8 cellular contexts compared by ENCODE assay signal in genomic region chr13:48975926-48976676, GRCh38.
DNase-seq lines count a peak whose midpoint lies in the region; ATAC-seq, FAIRE-seq and TF ChIP-seq lines count a peak whose summit lies in the region.

No MANE protein-coding gene starts in this region.

- H3K4me2 ChIP-seq in OCI-LY1 (ENCODE audit: low read length) = peak overlapping the region; percentile 92

- no peaks in the 10 kb centered on the region for H3K9me2 ChIP-seq in OCI-LY1 (ENCODE audit: low read depth, low read length)

- H3K4me3 ChIP-seq in OCI-LY1 (ENCODE audit: low read depth, low read length, poor library complexity, severe bottlenecking) (peak overlapping the region; percentile 73), epithelial cell of esophagus (ENCODE audit: low read length) (peak overlapping the region; percentile 68), mucosa of rectum (ENCODE audit: low read length in 2 of 2) (peak overlapping the region; percentile 83 to 91)

- H3F3A ChIP-seq in OCI-LY1 (ENCODE audit: insufficient read depth, low read length) = 0 out of 2 replicates have a peak, but pooled peaks cover 2% of the 10 kb centered on the region

- H3K79me2 ChIP-seq in OCI-LY1 (ENCODE audit: insufficient read depth, low read length) = no peaks in the 10 kb centered on the region

- H3K9me3 ChIP-seq in OCI-LY1 (ENCODE audit: low read length) (peaks cover 15% of the 10 kb centered on the region), mucosa of rectum (ENCODE audit: control insufficient read depth in 2 of 2, low read length in 2 of 2) (peaks cover 0 to 2% of the 10 kb centered on the region in 2 donors)

- ATAC-seq in GM21390 (IDR thresholded peaks at IDR 0.05; ENCODE audit: unreplicated experiment) = peak; percentile 60

- TF ChIP-seq CTCF in D721Med (IDR thresholded peaks at IDR 0.05; ENCODE audit: insufficient read depth, missing control alignments) (no peak), OCI-LY1 (IDR thresholded peaks at IDR 0.05; ENCODE audit: low read length) (peak; percentile 18; the same call in 1 of the 2 replicates), epithelial cell of esophagus (IDR thresholded peaks at IDR 0.05; ENCODE audit: insufficient read depth, low read depth, low read length, missing control alignments) (no peak)

- H3K4me1 ChIP-seq in OCI-LY1 (ENCODE audit: insufficient read depth, low read length, severe bottlenecking) (peaks cover 33% of the 10 kb centered on the region), mucosa of rectum (ENCODE audit: control insufficient read depth in 2 of 2, insufficient read depth in 2 of 2, low read length in 2 of 2) (peaks cover 3 to 9% of the 10 kb centered on the region in 2 donors)

- no peaks in the 10 kb centered on the region for H4K20me1 ChIP-seq in OCI-LY1 (ENCODE audit: insufficient read depth, low read length)

- H2AFZ ChIP-seq in OCI-LY1 (ENCODE audit: low read length) = no peak overlapping the region

- H3K36me3 ChIP-seq in OCI-LY1 (ENCODE audit: insufficient read depth, low read length) = no peaks in the 10 kb centered on the region; the same call in 1 of the 2 replicates
- no peaks in the 10 kb centered on the region for H3K36me3 ChIP-seq in mucosa of rectum (ENCODE audit: control insufficient read depth in 2 of 2, insufficient read depth in 2 of 2, low read length in 2 of 2)

- H3K9ac ChIP-seq in OCI-LY1 (ENCODE audit: low read length) = peak overlapping the region; percentile 73
- peak overlapping the region; percentile 94 to 97 for H3K9ac ChIP-seq in mucosa of rectum (ENCODE audit: low read depth in 1 of 2, low read length in 2 of 2)

- DNase-seq in D721Med (ENCODE audit: insufficient read length, low spot score) = peak; percentile 33
- DNase-seq in HUDEP-2 (lab: John Stamatoyannopoulos, UW; ENCODE audit: unreplicated experiment in 76 of 76) = peak in 75 of 76 experiments; percentile 10 to 91 (median 81)
- DNase-seq in activated T-cell treated with anti-CD3 and anti-CD28 coated beads for 24 hours (ENCODE audit: low read depth) = peak; percentile 83
- peak; percentile 79 for DNase-seq in epithelial cell of esophagus (ENCODE audit: low read depth)
- DNase-seq in stimulated activated CD8-positive, alpha-beta memory T cell treated with anti-CD3 and anti-CD28 coated beads, Interleukin-4, amount 100 ng/mL, for 24 hours (ENCODE audit: low read depth) = peak; percentile 75

- H3K27ac ChIP-seq in OCI-LY1 (ENCODE audit: low read depth, low read length, poor library complexity, severe bottlenecking) = peak overlapping the region; percentile 65
- H3K27ac ChIP-seq in mucosa of rectum (ENCODE audit: low read depth in 2 of 2, low read length in 2 of 2) = peak overlapping the region; percentile 97

- H3K27me3 ChIP-seq in OCI-LY1 (ENCODE audit: insufficient read depth, low read length) = no peaks in the 10 kb centered on the region; the same call in 1 of the 2 replicates
- no peaks in the 10 kb centered on the region for H3K27me3 ChIP-seq in mucosa of rectum (ENCODE audit: control insufficient read depth in 2 of 2, insufficient read depth in 2 of 2, low read length in 2 of 2)

- FAIRE-seq in D721Med (lab: Jason Lieb, UNC) = no peak

Comparison
In these comparisons a context has a peak if more than half of its experiments do, and no peak if none do; other contexts are left out.
1. Peak in every context shown above with its lines: DNase-seq, ATAC-seq, H3K4me3 ChIP-seq and H3K27ac ChIP-seq.
2. DNase-seq: peak in every context shown above with its lines; median percentile 83 in activated T-cell treated with anti-CD3 and anti-CD28 coated beads for 24 hours; 81 in HUDEP-2; 79 in epithelial cell of esophagus; 75 in stimulated activated CD8-positive, alpha-beta memory T cell treated with anti-CD3 and anti-CD28 coated beads, Interleukin-4, amount 100 ng/mL, for 24 hours; 33 in D721Med.